8 cellular contexts compared by ENCODE assay signal in genomic region chr5:178231736-178232123, GRCh38. TPM values are rescaled to one million over a fixed set of nuclear protein-coding genes. Genes with fewer than 3 reads are reported as not detected.
A peak's percentile ranks its signal among the peaks of the same experiment; 100 is the strongest.
DNase-seq lines count a peak whose midpoint lies in the region; ATAC-seq and TF ChIP-seq lines count a peak whose summit lies in the region.

No MANE protein-coding gene starts in this region.

- peaks cover 40% of the 10 kb centered on the region for H3K79me2 ChIP-seq in hepatocyte

- H3K4me3 Mint-ChIP-seq in activated T-cell treated with anti-CD3 and anti-CD28 coated beads, Interleukin-2, amount 50 U/mL, for 4 hours = peak overlapping the region; percentile 91
- H3K4me3 Mint-ChIP-seq in activated B cell treated with CpG ODN at 0.5 μM for 24 hours = peak overlapping the region; percentile 86
- peak overlapping the region; percentile 80 for H3K4me3 Mint-ChIP-seq in stimulated activated effector memory CD8-positive, alpha-beta T cell treated with anti-CD3 and anti-CD28 coated beads, Interleukin-12 subunit alpha, Interleukin-12 subunit beta, amount 100 ng/mL, for 72 hours

- peaks cover 3% of the 10 kb centered on the region for H3K36me3 ChIP-seq in hepatocyte (replicated peaks; ENCODE audit: insufficient read depth, low read depth)

- peaks cover 40% of the 10 kb centered on the region for H3K36me3 Mint-ChIP-seq in activated T-cell treated with anti-CD3 and anti-CD28 coated beads, Interleukin-2, amount 50 U/mL, for 4 hours (ENCODE audit: insufficient read depth)
- H3K36me3 Mint-ChIP-seq in activated B cell treated with CpG ODN at 0.5 μM for 24 hours (ENCODE audit: low read depth) = peaks cover 49% of the 10 kb centered on the region
- H3K36me3 Mint-ChIP-seq in stimulated activated effector memory CD8-positive, alpha-beta T cell treated with anti-CD3 and anti-CD28 coated beads, Interleukin-12 subunit alpha, Interleukin-12 subunit beta, amount 100 ng/mL, for 72 hours = peaks cover 53% of the 10 kb centered on the region

- H3K9me2 ChIP-seq in hepatocyte (replicated peaks; ENCODE audit: insufficient read depth) = no peaks in the 10 kb centered on the region

- H4K20me1 ChIP-seq in hepatocyte (ENCODE audit: insufficient read depth, poor library complexity, severe bottlenecking) = peaks cover 15% of the 10 kb centered on the region

- H3K27ac Mint-ChIP-seq in activated B cell treated with CpG ODN at 0.5 μM for 24 hours = peak overlapping the region; percentile 71
- peak overlapping the region; percentile 87 for H3K27ac Mint-ChIP-seq in stimulated activated effector memory CD8-positive, alpha-beta T cell treated with anti-CD3 and anti-CD28 coated beads, Interleukin-12 subunit alpha, Interleukin-12 subunit beta, amount 100 ng/mL, for 72 hours

- intact Hi-C loops in activated B cell treated with CpG ODN at 0.5 μM for 24 hours (cut with micrococcal nuclease) = loop anchor here (1.0 to 2.0 kb wide), 4 partner anchors 9 to 1467 kb away; partner anchors contain the start of genes CANX, HNRNPAB and ZNF354A

- H3K4me2 ChIP-seq in hepatocyte = peak overlapping the region; percentile 100

- peaks cover 57% of the 10 kb centered on the region for H3K4me1 Mint-ChIP-seq in activated T-cell treated with anti-CD3 and anti-CD28 coated beads, Interleukin-2, amount 50 U/mL, for 4 hours (ENCODE audit: low read depth)
- H3K4me1 Mint-ChIP-seq in activated B cell treated with CpG ODN at 0.5 μM for 24 hours = peaks cover 46% of the 10 kb centered on the region
- H3K4me1 Mint-ChIP-seq in stimulated activated effector memory CD8-positive, alpha-beta T cell treated with anti-CD3 and anti-CD28 coated beads, Interleukin-12 subunit alpha, Interleukin-12 subunit beta, amount 100 ng/mL, for 72 hours = peaks cover 70% of the 10 kb centered on the region

- H2AFZ ChIP-seq in hepatocyte = peak overlapping the region; percentile 77

- H3K27me3 Mint-ChIP-seq in activated T-cell treated with anti-CD3 and anti-CD28 coated beads, Interleukin-2, amount 50 U/mL, for 4 hours (ENCODE audit: low read depth) = no peaks in the 10 kb centered on the region
- H3K27me3 Mint-ChIP-seq in activated B cell treated with CpG ODN at 0.5 μM for 24 hours = no peaks in the 10 kb centered on the region

- DNase-seq in activated T-cell treated with anti-CD3 and anti-CD28 coated beads, Interleukin-2, amount 50 U/mL, for 4 hours = no peak
- DNase-seq in activated T-cell treated with anti-CD3 and anti-CD28 coated beads, Interleukin-2, amount 50 U/mL, for 48 hours = no peak
- no peak for DNase-seq in activated B cell treated with CpG ODN at 0.5 μM for 24 hours
- no peak for DNase-seq in hepatocyte (ENCODE audit: low spot score)
- DNase-seq in stimulated activated effector memory CD8-positive, alpha-beta T cell treated with anti-CD3 and anti-CD28 coated beads, Interleukin-12 subunit alpha, Interleukin-12 subunit beta, amount 100 ng/mL, for 72 hours (ENCODE audit: low spot score in 2 of 2) = no peak
- DNase-seq in NCI-H510A (lab: John Stamatoyannopoulos, UW) = no peak
- DNase-seq in NCI-H2171 treated with DMSO at 0.1 percent for 48 hours (lab: John Stamatoyannopoulos, UW) = no peak
- no peak for DNase-seq in NCI-H1092 treated with DMSO at 0.1 percent for 48 hours (lab: John Stamatoyannopoulos, UW)

- peaks cover 30% of the 10 kb centered on the region for H3K4me1 ChIP-seq in hepatocyte (ENCODE audit: insufficient read depth)

- ATAC-seq in activated T-cell treated with anti-CD3 and anti-CD28 coated beads, Interleukin-2, amount 50 U/mL, for 4 hours = no peak
- ATAC-seq in activated B cell treated with CpG ODN at 0.5 μM for 24 hours (ENCODE audit: low read depth) = no peak
- ATAC-seq in stimulated activated effector memory CD8-positive, alpha-beta T cell treated with anti-CD3 and anti-CD28 coated beads, Interleukin-12 subunit alpha, Interleukin-12 subunit beta, amount 100 ng/mL, for 72 hours = no peak

- no peaks in the 10 kb centered on the region for H3K9me3 Mint-ChIP-seq in activated T-cell treated with anti-CD3 and anti-CD28 coated beads, Interleukin-2, amount 50 U/mL, for 4 hours
- no peaks in the 10 kb centered on the region for H3K9me3 Mint-ChIP-seq in activated B cell treated with CpG ODN at 0.5 μM for 24 hours
- H3K9me3 Mint-ChIP-seq in stimulated activated effector memory CD8-positive, alpha-beta T cell treated with anti-CD3 and anti-CD28 coated beads, Interleukin-12 subunit alpha, Interleukin-12 subunit beta, amount 100 ng/mL, for 72 hours = no peaks in the 10 kb centered on the region

- no peaks in the 10 kb centered on the region for H3K27me3 ChIP-seq in hepatocyte

- peak overlapping the region; percentile 99 for H3K27ac ChIP-seq in hepatocyte

- CTCF ChIA-PET in activated B cell treated with CpG ODN at 0.5 μM for 24 hours (lab: Charles Lee) = no interaction called here

- TF ChIP-seq CTCF in activated B cell treated with CpG ODN at 0.5 μM for 24 hours (IDR thresholded peaks at IDR 0.05) = no peak
- TF ChIP-seq CTCF in hepatocyte (IDR thresholded peaks at IDR 0.05; ENCODE audit: poor library complexity) = no peak

- H3K9me3 ChIP-seq in hepatocyte (ENCODE audit: low read depth) = no peaks in the 10 kb centered on the region

- WGBS in hepatocyte (ENCODE audit: low lambda C conversion rate, missing lambda C conversion rate) = 34% methylated on average over 16 of the region's 16 CpGs

- POLR2A ChIA-PET in activated B cell treated with CpG ODN at 0.5 μM for 24 hours (lab: Charles Lee) = interaction anchor here (1.0 to 3.2 kb wide), 3 partner anchors 9 to 27 kb away, joined by 4 to 17 read pairs (median 5); partner anchors contain the start of gene HNRNPAB

- H3K4me3 ChIP-seq in hepatocyte = peak overlapping the region; percentile 79

RNA-seq across cellular contexts. Expression of gene PHYKPL, which starts 0.9 kb away (rescaled TPM):
- total RNA-seq in activated T-cell treated with anti-CD3 and anti-CD28 coated beads, Interleukin-2, amount 50 U/mL, for 4 hours = 10 to 100 TPM; 46.7 to 53.2 (median 49.7) TPM
- total RNA-seq in activated B cell treated with CpG ODN at 0.5 μM for 24 hours = 176 and 205 TPM in 2 replicates
- 35.4 and 40.3 TPM in 2 replicates for total RNA-seq in hepatocyte
- 60.0 and 82.2 TPM in 2 replicates for polyA plus RNA-seq in hepatocyte

RNA-seq across cellular contexts. Expression of gene HNRNPAB, which starts 27.4 kb away (rescaled TPM):
- total RNA-seq in activated T-cell treated with anti-CD3 and anti-CD28 coated beads, Interleukin-2, amount 50 U/mL, for 4 hours = 100 to 1,000 TPM; 646 to 699 (median 679) TPM
- 118 and 120 TPM in 2 replicates for total RNA-seq in activated B cell treated with CpG ODN at 0.5 μM for 24 hours
- total RNA-seq in hepatocyte = 83.2 and 85.2 TPM in 2 replicates
- polyA plus RNA-seq in hepatocyte = 169 and 175 TPM in 2 replicates

RNA-seq across cellular contexts. Expression of gene GMCL2, which starts 44.6 kb away (rescaled TPM):
- total RNA-seq in activated T-cell treated with anti-CD3 and anti-CD28 coated beads, Interleukin-2, amount 50 U/mL, for 4 hours = not detected
- total RNA-seq in activated B cell treated with CpG ODN at 0.5 μM for 24 hours = not detected in 2 replicates
- total RNA-seq in hepatocyte = not detected in 2 replicates
- polyA plus RNA-seq in hepatocyte = not detected in 2 replicates
